11 cellular contexts compared by ENCODE assay signal in genomic region chr1:85607126-85607912, GRCh38. TPM values are rescaled to one million over a fixed set of nuclear protein-coding genes. Genes with fewer than 3 reads are reported as not detected.
A peak's percentile ranks its signal among the peaks of the same experiment; 100 is the strongest.
DNase-seq lines count a peak whose midpoint lies in the region; ATAC-seq, FAIRE-seq and TF ChIP-seq lines count a peak whose summit lies in the region.
"Had no signal": no experiment of that assay in that cellular context is flagged by ENCODE, and none has a peak within 500 bp of the region (broad histone marks: within the 10 kb centered on the region; RNA-seq: fewer than 3 reads in every experiment).

No MANE protein-coding gene starts in this region.

- no peaks in the 10 kb centered on the region for H4K20me1 ChIP-seq in mammary epithelial cell (ENCODE audit: insufficient read depth, low read length)

- no peaks in the 10 kb centered on the region for H3K27me3 ChIP-seq in mammary epithelial cell (ENCODE audit: insufficient read depth, low read length)
- H3K27me3 ChIP-seq in aorta (ENCODE audit: control insufficient read depth in 1 of 2, insufficient read depth in 2 of 2, low read length in 1 of 2) = no peaks in the 10 kb centered on the region
- no peaks in the 10 kb centered on the region for H3K27me3 ChIP-seq in transverse colon
- no peaks in the 10 kb centered on the region for H3K27me3 ChIP-seq in suprapubic skin
- H3K27me3 ChIP-seq: Peyer's patch had no signal

- FAIRE-seq in HTR-8/SVneo (lab: Jason Lieb, UNC) (peak; percentile 97), kidney (lab: Jason Lieb, UNC) (no peak)

- in situ Hi-C loops in mammary epithelial cell (cut with MboI; ENCODE audit: low sequenced_read_pairs in 2 of 2) (no loop called here), transverse colon (cut with MboI; ENCODE audit: low pct_ligation_motif_present in 1 of 4, low pct_unique_long_range_greater_than_20kb in 1 of 4, low sequenced_read_pairs in 3 of 4) (no loop called here)

- BruUV-seq in mammary epithelial cell (replicated peaks; lab: Mats Ljungman, UMichigan) = TSS peak; percentile 74

- H3K79me2 ChIP-seq in mammary epithelial cell (ENCODE audit: insufficient read depth, low read length) = no peaks in the 10 kb centered on the region

- POLR2A ChIA-PET in AG04449 (lab: Yijun Ruan, JAX) = interaction anchor here (0.6 to 4.6 kb wide), 15 partner anchors 12 to 330 kb away, joined by 3 to 68 read pairs (median 5); partner anchors contain the start of genes CCN1 and ZNHIT6

- TF ChIP-seq CTCF in AG04449 (IDR thresholded peaks at IDR 0.05; ENCODE audit: insufficient read depth, low read length, missing control alignments) (no peak), mammary epithelial cell (conservative IDR thresholded peaks at IDR 0.05 in 1 of 2, IDR thresholded peaks at IDR 0.05 in 1 of 2; ENCODE audit: extremely low read depth in 1 of 2, insufficient read depth in 1 of 2, low read depth in 1 of 2, low read length in 2 of 2) (no peak), kidney (IDR thresholded peaks at IDR 0.05; ENCODE audit: borderline replicate concordance, extremely low read depth, insufficient read depth) (no peak), transverse colon (IDR thresholded peaks at IDR 0.05) (no peak), suprapubic skin (IDR thresholded peaks at IDR 0.05) (no peak)

- intact Hi-C loops in mammary epithelial cell (cut with micrococcal nuclease) (loop anchor here (1.0 kb wide), 1 partner anchor 23 kb away; no protein-coding TSS in a partner anchor), kidney (cut with DNase I) (no loop called here), aorta (cut with DNase I) (no loop called here), transverse colon (cut with DNase I; ENCODE audit: low total_unique reads) (no loop called here)

- H3K36me3 ChIP-seq in mammary epithelial cell (ENCODE audit: insufficient read depth, low read length) (no peaks in the 10 kb centered on the region), kidney (ENCODE audit: control insufficient read depth in 1 of 2, insufficient read depth in 2 of 2, low read length in 2 of 2) (no peaks in the 10 kb centered on the region), aorta (ENCODE audit: control insufficient read depth in 1 of 2, insufficient read depth in 2 of 2, low read length in 1 of 2) (no peaks in the 10 kb centered on the region), transverse colon (no peaks in the 10 kb centered on the region), suprapubic skin (no peaks in the 10 kb centered on the region)
- H3K36me3 ChIP-seq: left ventricle myocardium inferior, Peyer's patch had no signal

- ATAC-seq in aorta (ENCODE audit: low FRiP score) = no peak
- ATAC-seq: activated T-cell treated with anti-CD3 and anti-CD28 coated beads, Interleukin-2, amount 50 U/mL, for 72 hours had no signal

- DNase-seq in AG04449 (ENCODE audit: low read depth, low spot score) (peak; percentile 100), HTR-8/SVneo (ENCODE audit: insufficient read length, low spot score) (peak; percentile 81), mammary epithelial cell (peak; percentile 98), kidney (peak; percentile 77), aorta (no peak), transverse colon (no peak), suprapubic skin (ENCODE audit: low spot score in 2 of 2) (no peak)
- no peak for DNase-seq in activated CD4-positive, alpha-beta T cell treated with anti-CD3 and anti-CD28 coated beads, Interleukin-2, amount 50 U/mL, for 48 hours
- DNase-seq: activated T-cell treated with anti-CD3 and anti-CD28 coated beads, Interleukin-2, amount 50 U/mL, for 72 hours; left ventricle myocardium inferior; Peyer's patch had no signal

- CTCF ChIA-PET in AG04449 (lab: Yijun Ruan, JAX) (interaction anchor here (0.9 to 6.5 kb wide), 10 partner anchors 9 to 300 kb away, joined by 3 to 36 read pairs (median 4); no protein-coding TSS in a partner anchor), mammary epithelial cell (lab: Charles Lee; ENCODE audit: low non-redundant PET) (interaction anchor here (0.6 kb wide), 3 partner anchors 25 to 777 kb away, joined by 3 read pairs; no protein-coding TSS in a partner anchor)

- H3K27ac ChIP-seq in mammary epithelial cell (ENCODE audit: insufficient read depth, low read depth, low read length) (peak overlapping the region; percentile 69), kidney (ENCODE audit: low read depth in 2 of 2, low read length in 2 of 2) (peak overlapping the region; percentile 36 to 67), aorta (ENCODE audit: low read depth in 1 of 2, low read length in 2 of 2) (no peak overlapping the region), transverse colon (no peak overlapping the region), suprapubic skin (no peak overlapping the region)
- H3K27ac ChIP-seq: left ventricle myocardium inferior, Peyer's patch had no signal

- H3K4me2 ChIP-seq in mammary epithelial cell (ENCODE audit: insufficient read depth, low read depth, low read length) = peak overlapping the region; percentile 19

- no peak for TF ChIP-seq POLR2A in transverse colon (IDR thresholded peaks at IDR 0.05)
- no peak for TF ChIP-seq POLR2A in suprapubic skin (IDR thresholded peaks at IDR 0.05)

- 29% methylated on average over 10 of the region's 10 CpGs for WGBS in mammary epithelial cell (ENCODE audit: low coverage, missing lambda C conversion rate)
- WGBS in aorta, 2 donors = 68 to 74% methylated on average over 10 of the region's 10 CpGs
- WGBS in transverse colon (ENCODE audit: low coverage in 1 of 2), 2 donors = 82 to 87% methylated on average over 3 to 9 of the region's 10 CpGs
- WGBS in suprapubic skin = 82% methylated on average over 10 of the region's 10 CpGs

- dilution Hi-C loops in mammary epithelial cell (cut with HindIII; ENCODE audit: low sequenced_read_pairs) = no loop called here

- H3K4me1 ChIP-seq in mammary epithelial cell (ENCODE audit: insufficient read depth, low read length) (peaks cover 44% of the 10 kb centered on the region), kidney (ENCODE audit: control insufficient read depth in 1 of 2, insufficient read depth in 1 of 2, low read depth in 1 of 2, low read length in 2 of 2) (peaks cover 21 to 42% of the 10 kb centered on the region in 2 donors), aorta (ENCODE audit: control insufficient read depth in 1 of 2, insufficient read depth in 2 of 2, low read length in 2 of 2) (peaks cover 0 to 4% of the 10 kb centered on the region in 2 donors), transverse colon (peaks cover 0 to 7% (median 0%) of the 10 kb centered on the region in 4 donors), suprapubic skin (peaks cover 8% of the 10 kb centered on the region)

- H2AFZ ChIP-seq in mammary epithelial cell (ENCODE audit: low read depth, low read length) = no peak overlapping the region

- no peak for TF ChIP-seq EP300 in transverse colon (IDR thresholded peaks at IDR 0.05; ENCODE audit: low read depth)
- no peak for TF ChIP-seq EP300 in suprapubic skin (IDR thresholded peaks at IDR 0.05)

- H3K4me3 ChIP-seq in AG04449 (ENCODE audit: low read depth, low read length) = no peak overlapping the region
- H3K4me3 ChIP-seq in mammary epithelial cell (replicated peaks in 1 of 3; ENCODE audit: insufficient read depth in 1 of 3, low read depth in 2 of 3, low read length in 3 of 3) = no peak overlapping the region
- no peak overlapping the region for H3K4me3 ChIP-seq in kidney (ENCODE audit: low read length in 2 of 2)
- no peak overlapping the region for H3K4me3 ChIP-seq in aorta (ENCODE audit: low read length in 2 of 2)
- H3K4me3 ChIP-seq in transverse colon = no peak overlapping the region
- H3K4me3 ChIP-seq in suprapubic skin = no peak overlapping the region
- H3K4me3 ChIP-seq: left ventricle myocardium inferior, Peyer's patch had no signal

- no peak overlapping the region for H3K9ac ChIP-seq in mammary epithelial cell (ENCODE audit: insufficient read depth, low read length)
- no peak overlapping the region for H3K9ac ChIP-seq in kidney (ENCODE audit: low read length in 2 of 2)

- H3K9me3 ChIP-seq in mammary epithelial cell (replicated peaks; ENCODE audit: insufficient read depth, low read length) (no peaks in the 10 kb centered on the region), kidney (ENCODE audit: control insufficient read depth in 1 of 2, low read length in 2 of 2) (no peaks in the 10 kb centered on the region), aorta (ENCODE audit: control insufficient read depth, low read length) (no peaks in the 10 kb centered on the region), transverse colon (no peaks in the 10 kb centered on the region), suprapubic skin (no peaks in the 10 kb centered on the region)
- H3K9me3 ChIP-seq: left ventricle myocardium inferior, Peyer's patch had no signal

RNA-seq across cellular contexts. Expression of gene CCN1, which starts 26.8 kb away (rescaled TPM):
- total RNA-seq in mammary epithelial cell = 100 to 1,000 TPM in 1 of 2 donors, 10 to 100 TPM in 1; 59.7 to 164 TPM
- 83.8 TPM for polyA plus RNA-seq in mammary epithelial cell
- 130 TPM for polyA minus RNA-seq in mammary epithelial cell
- 61.3 TPM for total RNA-seq in kidney
- polyA plus RNA-seq in kidney (ENCODE audit: insufficient read depth, low read depth, low replicate concordance) = 79.1 TPM
- total RNA-seq in aorta = 1,000 to 10,000 TPM in 1 of 2 donors, 100 to 1,000 TPM in 1; 354 to 2,327 TPM
- polyA plus RNA-seq in aorta = 100 to 1,000 TPM in 1 of 2 donors, 10 to 100 TPM in 1; 56.5 to 949 TPM
- 10 to 100 TPM; 18.6 to 79.6 (median 53.1) TPM for total RNA-seq in transverse colon
- total RNA-seq in suprapubic skin = 100 to 1,000 TPM in 2 of 4 donors, 10 to 100 TPM in 2; 88.0 to 236 (median 105) TPM

Comparison
In these comparisons a context has a peak if more than half of its experiments do, and no peak if none do; other contexts are left out.
1. DNase-seq: peak in AG04449 (single experiment), HTR-8/SVneo (single experiment), mammary epithelial cell (single experiment) and kidney (single experiment); none in aorta (0 of 2), transverse colon (single experiment), suprapubic skin (0 of 2) and activated CD4-positive, alpha-beta T cell treated with anti-CD3 and anti-CD28 coated beads, Interleukin-2, amount 50 U/mL, for 48 hours (0 of 2).
2. H3K27ac ChIP-seq: peak in mammary epithelial cell (single experiment) and kidney (2 of 2); none in aorta (0 of 2), transverse colon (0 of 4) and suprapubic skin (single experiment).